ENCODE assay signal across 37 cellular contexts in the genomic region with DNA sequence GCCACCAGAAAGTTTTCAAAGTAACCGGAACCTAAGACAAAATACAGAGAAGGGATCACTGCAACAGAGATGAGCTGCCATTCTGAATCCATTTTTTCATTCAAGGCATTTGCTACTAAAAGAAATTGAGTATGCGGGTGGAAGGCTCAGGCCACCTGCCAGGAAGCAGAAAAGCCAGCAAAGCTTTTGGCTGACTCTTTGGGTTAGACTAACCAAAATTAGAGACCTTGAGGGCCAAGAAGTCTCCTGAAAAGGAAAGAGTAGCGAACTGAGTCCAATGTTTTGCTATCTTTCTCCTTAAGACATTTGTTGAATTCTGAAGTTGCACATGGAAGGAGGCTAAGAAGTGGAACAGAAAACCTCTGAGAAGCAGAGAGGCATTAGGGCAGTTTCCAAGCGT.
"Had no signal": no experiment of that assay in that cellular context is flagged by ENCODE, and none has a peak within 500 bp of the region (broad histone marks: within the 10 kb centered on the region; RNA-seq: fewer than 3 reads in every experiment).

No MANE protein-coding gene starts in this region.

- ATAC-seq: activated CD8-positive, alpha-beta memory T cell treated with anti-CD3 and anti-CD28 coated beads, Interleukin-2, amount 10 ng/mL, durations not matched to agents 7 days and 5 days; activated naive CD8-positive, alpha-beta T cell treated with anti-CD3 and anti-CD28 coated beads, Interleukin-2, amount 50 U/mL, for 24 hours; PC-3 had no signal

- H3K27ac ChIP-seq: brain microvascular endothelial cell, Peyer's patch, RWPE1, SJCRH30, SK-N-MC, WERI-Rb-1 had no signal

- H3K9me3 ChIP-seq: MG63, Peyer's patch, SJCRH30 had no signal

- H3K27me3 ChIP-seq: brain microvascular endothelial cell, MG63, Peyer's patch, SJCRH30 had no signal

- DNase-seq: activated CD4-positive, alpha-beta memory T cell treated with anti-CD3 and anti-CD28 coated beads, Interleukin-2, amount 10 ng/mL, durations not matched to agents 7 days and 5 days; activated CD4-positive, alpha-beta T cell treated with anti-CD3 and anti-CD28 coated beads for 1 hour; activated CD4-positive, alpha-beta T cell treated with anti-CD3 and anti-CD28 coated beads for 48 hours; activated CD4-positive, CD25-positive, alpha-beta regulatory T cell; activated CD8-positive, alpha-beta memory T cell treated with anti-CD3 and anti-CD28 coated beads for 24 hours; activated CD8-positive, alpha-beta memory T cell treated with anti-CD3 and anti-CD28 coated beads, Interleukin-2, amount 10 ng/mL, durations not matched to agents 7 days and 5 days; activated CD8-positive, alpha-beta memory T cell treated with anti-CD3 and anti-CD28 coated beads, Interleukin-2, amount 50 U/mL, for 48 hours; activated effector memory CD4-positive, alpha-beta T cell treated with Interleukin-2 at 50 U/mL for 16 hours; activated naive CD4-positive, alpha-beta T cell treated with anti-CD3 and anti-CD28 coated beads, Interleukin-2, amount 10 ng/mL, durations not matched to agents 7 days and 5 days; activated naive CD8-positive, alpha-beta T cell treated with anti-CD3 and anti-CD28 coated beads, Interleukin-2, amount 50 U/mL, for 24 hours; activated T-cell treated with anti-CD3 and anti-CD28 coated beads, Interleukin-2, amount 50 U/mL, for 48 hours; anterior cingulate cortex; brain microvascular endothelial cell; Karpas-422; KBM-7; MG63; NCI-H1048; NCI-H1105 treated with DMSO at 0.1 percent for 48 hours; NCI-H1436; NCI-H1694; NCI-H1930; NCI-H2081 treated with DMSO at 0.1 percent for 48 hours; NCI-H226; NCI-H446 treated with DMSO at 0.1 percent for 48 hours; NCI-H524; NCI-H69; NCI-H82; PC-3; Peyer's patch; SHP77; SJCRH30; T1000; WERI-Rb-1 had no signal

- H3K9me3 Mint-ChIP-seq: activated CD4-positive, alpha-beta memory T cell treated with anti-CD3 and anti-CD28 coated beads, Interleukin-2, amount 10 ng/mL, durations not matched to agents 7 days and 5 days; activated naive CD4-positive, alpha-beta T cell treated with anti-CD3 and anti-CD28 coated beads, Interleukin-2, amount 10 ng/mL, durations not matched to agents 7 days and 5 days; activated naive CD8-positive, alpha-beta T cell treated with anti-CD3 and anti-CD28 coated beads, Interleukin-2, amount 50 U/mL, for 24 hours; central memory CD8-positive, alpha-beta T cell had no signal

- H3K4me1 ChIP-seq: Peyer's patch, SJCRH30 had no signal

- H3K4me3 Mint-ChIP-seq: activated CD4-positive, alpha-beta memory T cell treated with anti-CD3 and anti-CD28 coated beads, Interleukin-2, amount 10 ng/mL, durations not matched to agents 7 days and 5 days; activated CD8-positive, alpha-beta memory T cell treated with anti-CD3 and anti-CD28 coated beads, Interleukin-2, amount 10 ng/mL, durations not matched to agents 7 days and 5 days; activated naive CD4-positive, alpha-beta T cell treated with anti-CD3 and anti-CD28 coated beads, Interleukin-2, amount 10 ng/mL, durations not matched to agents 7 days and 5 days; activated naive CD8-positive, alpha-beta T cell; activated naive CD8-positive, alpha-beta T cell treated with anti-CD3 and anti-CD28 coated beads, Interleukin-2, amount 50 U/mL, for 24 hours; central memory CD8-positive, alpha-beta T cell had no signal

- H3K36me3 ChIP-seq: brain microvascular endothelial cell, MG63, Peyer's patch, SJCRH30, WERI-Rb-1 had no signal

- H3K27ac Mint-ChIP-seq: activated CD4-positive, alpha-beta memory T cell treated with anti-CD3 and anti-CD28 coated beads, Interleukin-2, amount 10 ng/mL, durations not matched to agents 7 days and 5 days; activated CD8-positive, alpha-beta memory T cell treated with anti-CD3 and anti-CD28 coated beads, Interleukin-2, amount 10 ng/mL, durations not matched to agents 7 days and 5 days; activated naive CD4-positive, alpha-beta T cell treated with anti-CD3 and anti-CD28 coated beads, Interleukin-2, amount 10 ng/mL, durations not matched to agents 7 days and 5 days; activated naive CD8-positive, alpha-beta T cell; activated naive CD8-positive, alpha-beta T cell treated with anti-CD3 and anti-CD28 coated beads, Interleukin-2, amount 50 U/mL, for 24 hours had no signal

- H3K4me1 Mint-ChIP-seq: activated CD4-positive, alpha-beta memory T cell treated with anti-CD3 and anti-CD28 coated beads, Interleukin-2, amount 10 ng/mL, durations not matched to agents 7 days and 5 days; activated naive CD4-positive, alpha-beta T cell treated with anti-CD3 and anti-CD28 coated beads, Interleukin-2, amount 10 ng/mL, durations not matched to agents 7 days and 5 days; activated naive CD8-positive, alpha-beta T cell treated with anti-CD3 and anti-CD28 coated beads, Interleukin-2, amount 50 U/mL, for 24 hours; central memory CD8-positive, alpha-beta T cell had no signal

- H3K36me3 Mint-ChIP-seq: activated naive CD4-positive, alpha-beta T cell treated with anti-CD3 and anti-CD28 coated beads, Interleukin-2, amount 10 ng/mL, durations not matched to agents 7 days and 5 days; activated naive CD8-positive, alpha-beta T cell had no signal

- H3K4me3 ChIP-seq: MG63, Peyer's patch, SJCRH30, SK-N-MC had no signal
